Comparison of ENCODE assay signal across 9 cellular contexts in genomic region chr19:34838753-34839431, GRCh38.
DNase-seq lines count a peak whose midpoint lies in the region; ATAC-seq, FAIRE-seq and TF ChIP-seq lines count a peak whose summit lies in the region.
"Had no signal": no experiment of that assay in that cellular context is flagged by ENCODE, and none has a peak within 500 bp of the region (broad histone marks: within the 10 kb centered on the region; RNA-seq: fewer than 3 reads in every experiment).

No MANE protein-coding gene starts in this region.

- peak overlapping the region; percentile 40 for H3K4me2 ChIP-seq in mammary epithelial cell (ENCODE audit: insufficient read depth, low read depth, low read length)

- H3K4me1 ChIP-seq in mammary epithelial cell (ENCODE audit: insufficient read depth, low read length) (no peaks in the 10 kb centered on the region), lower lobe of right lung (peaks cover 12% of the 10 kb centered on the region), upper lobe of right lung (peaks cover 7% of the 10 kb centered on the region)

- BruUV-seq in mammary epithelial cell (replicated peaks; lab: Mats Ljungman, UMichigan) (no TSS peak), MCF 10A (replicated peaks; lab: Mats Ljungman, UMichigan) (no TSS peak)

- TF ChIP-seq CTCF in mammary epithelial cell (conservative IDR thresholded peaks at IDR 0.05 in 1 of 2, IDR thresholded peaks at IDR 0.05 in 1 of 2; ENCODE audit: extremely low read depth in 1 of 2, insufficient read depth in 1 of 2, low read depth in 1 of 2, low read length in 2 of 2) (peak; percentile 13 to 55), MCF 10A (IDR thresholded peaks at IDR 0.05; ENCODE audit: unreplicated experiment) (no peak), bronchial epithelial cell (IDR thresholded peaks at IDR 0.05; ENCODE audit: insufficient read depth, low read length, severe bottlenecking) (peak; percentile 69), lower lobe of right lung (IDR thresholded peaks at IDR 0.05) (peak; percentile 41), upper lobe of right lung (IDR thresholded peaks at IDR 0.05) (peak; percentile 32)

- CTCF ChIA-PET in mammary epithelial cell (lab: Charles Lee; ENCODE audit: low non-redundant PET) (no interaction called here), MCF 10A (lab: Yijun Ruan, JAX) (no interaction called here)

- no peaks in the 10 kb centered on the region for H3K9me3 Mint-ChIP-seq in MCF 10A (ENCODE audit: unreplicated experiment)
- H3K9me3 Mint-ChIP-seq: stimulated activated naive CD8-positive, alpha-beta T cell treated with anti-CD3 and anti-CD28 coated beads, Interleukin-15, Interleukin-2, amounts not matched to agents 100 ng/mL and 50 ng/mL, for 24 hours had no signal

- H3K79me2 ChIP-seq in mammary epithelial cell (ENCODE audit: insufficient read depth, low read length): no peaks in the 10 kb centered on the region

- POLR2A ChIA-PET in MCF 10A (lab: Yijun Ruan, JAX): interaction anchor here (0.6 kb wide), 1 partner anchor 1045 kb away, joined by 3 read pairs; no protein-coding TSS in a partner anchor

- H3K27ac ChIP-seq in mammary epithelial cell (ENCODE audit: insufficient read depth, low read depth, low read length) (no peak overlapping the region), lower lobe of right lung (no peak overlapping the region), upper lobe of right lung (no peak overlapping the region)

- H3K4me3 ChIP-seq in mammary epithelial cell (replicated peaks in 1 of 3; ENCODE audit: insufficient read depth in 1 of 3, low read depth in 2 of 3, low read length in 3 of 3): no peak overlapping the region
- H3K4me3 ChIP-seq in bronchial epithelial cell (ENCODE audit: low read depth, low read length): no peak overlapping the region
- peak overlapping the region; percentile 32 for H3K4me3 ChIP-seq in lower lobe of right lung
- H3K4me3 ChIP-seq in upper lobe of right lung: peak overlapping the region; percentile 29

- dilution Hi-C loops in mammary epithelial cell (cut with HindIII; ENCODE audit: low sequenced_read_pairs): no loop called here

- peak; percentile 32 to 56 for ATAC-seq in lower lobe of right lung
- ATAC-seq in upper lobe of right lung: peak; percentile 54
- ATAC-seq in HG03159 (IDR thresholded peaks at IDR 0.05; ENCODE audit: unreplicated experiment): no peak
- no peak for ATAC-seq in GM19328 (IDR thresholded peaks at IDR 0.05; ENCODE audit: unreplicated experiment)

- H3K27ac Mint-ChIP-seq in MCF 10A (ENCODE audit: low read depth, unreplicated experiment): no peak overlapping the region
- H3K27ac Mint-ChIP-seq: stimulated activated naive CD8-positive, alpha-beta T cell treated with anti-CD3 and anti-CD28 coated beads, Interleukin-15, Interleukin-2, amounts not matched to agents 100 ng/mL and 50 ng/mL, for 24 hours had no signal

- WGBS in mammary epithelial cell (ENCODE audit: low coverage, missing lambda C conversion rate): 18% methylated on average over 42 of the region's 43 CpGs

- no peak for FAIRE-seq in bronchial epithelial cell (lab: Jason Lieb, UNC)

- H3K9ac ChIP-seq in mammary epithelial cell (ENCODE audit: insufficient read depth, low read length): no peak overlapping the region

- intact Hi-C loops in mammary epithelial cell (cut with micrococcal nuclease) (loop anchor here (10.0 kb wide), 1 partner anchor 126 kb away; the partner anchor contains the start of gene ZNF792), MCF 10A (cut with micrococcal nuclease) (no loop called here), lower lobe of right lung (cut with DNase I) (no loop called here), upper lobe of right lung (cut with DNase I) (no loop called here)

- peak overlapping the region; percentile 60 for H2AFZ ChIP-seq in mammary epithelial cell (ENCODE audit: low read depth, low read length)

- H3K27me3 ChIP-seq in mammary epithelial cell (ENCODE audit: insufficient read depth, low read length): no peaks in the 10 kb centered on the region
- no peaks in the 10 kb centered on the region for H3K27me3 ChIP-seq in bronchial epithelial cell (ENCODE audit: control insufficient read depth, insufficient read depth, low read length)
- no peaks in the 10 kb centered on the region for H3K27me3 ChIP-seq in lower lobe of right lung (ENCODE audit: low read depth)
- H3K27me3 ChIP-seq in upper lobe of right lung: no peaks in the 10 kb centered on the region

- no peaks in the 10 kb centered on the region for H3K9me3 ChIP-seq in mammary epithelial cell (replicated peaks; ENCODE audit: insufficient read depth, low read length)
- no peaks in the 10 kb centered on the region for H3K9me3 ChIP-seq in lower lobe of right lung
- H3K9me3 ChIP-seq in upper lobe of right lung: no peaks in the 10 kb centered on the region

- no peaks in the 10 kb centered on the region for H3K4me1 Mint-ChIP-seq in MCF 10A (ENCODE audit: insufficient read depth, unreplicated experiment)

- in situ Hi-C loops in mammary epithelial cell (cut with MboI; ENCODE audit: low sequenced_read_pairs in 2 of 2): no loop called here

- H3K36me3 ChIP-seq in mammary epithelial cell (ENCODE audit: insufficient read depth, low read length) (no peaks in the 10 kb centered on the region), bronchial epithelial cell (ENCODE audit: control insufficient read depth, insufficient read depth, low read length) (no peaks in the 10 kb centered on the region), lower lobe of right lung (no peaks in the 10 kb centered on the region), upper lobe of right lung (no peaks in the 10 kb centered on the region)

- H3K27me3 Mint-ChIP-seq in MCF 10A (ENCODE audit: insufficient read depth, unreplicated experiment): no peaks in the 10 kb centered on the region
- H3K27me3 Mint-ChIP-seq: stimulated activated naive CD8-positive, alpha-beta T cell treated with anti-CD3 and anti-CD28 coated beads, Interleukin-15, Interleukin-2, amounts not matched to agents 100 ng/mL and 50 ng/mL, for 24 hours had no signal

- peaks cover 6% of the 10 kb centered on the region for H3K36me3 Mint-ChIP-seq in MCF 10A (ENCODE audit: insufficient read depth, unreplicated experiment)

- no peak overlapping the region for H3K4me3 Mint-ChIP-seq in MCF 10A (ENCODE audit: unreplicated experiment)
- H3K4me3 Mint-ChIP-seq: stimulated activated naive CD8-positive, alpha-beta T cell treated with anti-CD3 and anti-CD28 coated beads, Interleukin-15, Interleukin-2, amounts not matched to agents 100 ng/mL and 50 ng/mL, for 24 hours had no signal

- DNase-seq in mammary epithelial cell (peak; percentile 1), MCF 10A (ENCODE audit: unreplicated experiment) (no peak), bronchial epithelial cell (ENCODE audit: low read depth) (no peak), lower lobe of right lung (no peak), upper lobe of right lung (no peak), SIG-M5 treated with dmso at 0.1 percent for 504 hours (lab: John Stamatoyannopoulos, UW; ENCODE audit: unreplicated experiment) (no peak)

- no peaks in the 10 kb centered on the region for H4K20me1 ChIP-seq in mammary epithelial cell (ENCODE audit: insufficient read depth, low read length)

Comparison
In these comparisons a context has a peak if more than half of its experiments do, and no peak if none do; other contexts are left out.
1. H3K4me3 ChIP-seq: peak in lower lobe of right lung (single experiment) and upper lobe of right lung (single experiment); none in mammary epithelial cell (0 of 3) and bronchial epithelial cell (single experiment).
2. ATAC-seq: peak in lower lobe of right lung (2 of 2) and upper lobe of right lung (single experiment); none in HG03159 (single experiment) and GM19328 (single experiment).